8 cellular contexts compared by ENCODE assay signal in the genomic region with DNA sequence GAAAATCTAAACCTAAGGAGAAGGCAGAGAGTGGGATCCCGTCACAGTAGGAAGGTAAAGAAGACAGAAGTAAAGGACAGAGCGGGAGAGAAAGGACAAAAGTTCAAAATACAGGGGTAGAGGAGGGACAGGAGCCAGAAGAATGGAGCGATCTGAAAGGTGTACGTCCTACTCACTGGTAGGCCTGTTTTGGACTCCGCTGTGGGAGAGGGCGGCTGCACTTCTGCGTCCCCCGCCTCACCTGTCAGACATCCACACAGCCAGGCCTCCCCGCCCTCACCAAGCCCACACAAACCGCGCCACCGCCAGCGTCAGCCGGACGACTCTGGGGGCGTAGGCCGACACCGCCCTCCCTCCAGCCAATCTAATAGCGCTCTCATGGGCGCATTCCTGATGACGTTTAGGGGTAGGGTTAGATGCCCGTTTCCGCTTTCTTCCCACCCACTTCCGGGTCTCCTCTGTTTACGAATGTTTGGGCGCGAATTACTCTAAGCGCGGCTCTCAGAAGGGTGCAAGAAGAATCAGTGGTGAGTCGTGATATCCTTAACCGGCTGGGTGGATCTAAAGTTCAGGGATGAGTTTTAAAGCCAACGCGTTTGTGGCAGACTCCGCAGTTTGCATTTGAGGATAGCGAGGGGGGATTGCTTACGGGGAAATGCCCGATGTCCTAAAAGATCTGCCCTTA. TPM values are rescaled to one million over a fixed set of nuclear protein-coding genes. Genes with fewer than 3 reads are reported as not detected.
DNase-seq lines count a peak whose midpoint lies in the region; ATAC-seq, FAIRE-seq and TF ChIP-seq lines count a peak whose summit lies in the region.

A gene with protein sequence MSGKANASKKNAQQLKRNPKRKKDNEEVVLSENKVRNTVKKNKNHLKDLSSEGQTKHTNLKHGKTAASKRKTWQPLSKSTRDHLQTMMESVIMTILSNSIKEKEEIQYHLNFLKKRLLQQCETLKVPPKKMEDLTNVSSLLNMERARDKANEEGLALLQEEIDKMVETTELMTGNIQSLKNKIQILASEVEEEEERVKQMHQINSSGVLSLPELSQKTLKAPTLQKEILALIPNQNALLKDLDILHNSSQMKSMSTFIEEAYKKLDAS (plus strand): TSS at position 444 of the 685 bp plus-strand sequence. CDS start 6,807 bp downstream, outside the sequence.
A gene (minus strand): TSS at position 327 of the 685 bp plus-strand sequence. CDS start 3,787 bp downstream, outside the sequence.

- H3K27ac ChIP-seq in adrenal gland, result peak within 1 kb of the TSS in 4 of 5 donors; percentile 51 to 88 (median 73)
- H3K27ac ChIP-seq in heart right ventricle, result peak within 1 kb of the TSS in 9 of 10 donors; percentile 70 to 92 (median 88)
- H3K27ac ChIP-seq in upper lobe of left lung, result peak within 1 kb of the TSS; percentile 85 to 90 (median 90)

- ATAC-seq in HG02852 (IDR thresholded peaks at IDR 0.05; ENCODE audit: unreplicated experiment), result peak; percentile 98
- peak; percentile 100 for ATAC-seq in heart right ventricle
- peak; percentile 100 for ATAC-seq in upper lobe of left lung (ENCODE audit: low FRiP score in 2 of 2)

- intact Hi-C loops in adrenal gland (cut with DNase I) (no loop called here), heart right ventricle (cut with DNase I) (no loop called here), posterior cingulate gyrus (cut with DNase I) (no loop called here)

- H3K36me3 ChIP-seq in adrenal gland (replicated peaks in 1 of 2), result no peaks in the 10 kb centered on the region
- peaks cover 0 to 17% (median 0%) of the 10 kb centered on the region in 9 donors for H3K36me3 ChIP-seq in heart right ventricle
- peaks cover 0 to 11% (median 0%) of the 10 kb centered on the region in 4 donors for H3K36me3 ChIP-seq in upper lobe of left lung

- H3K9me3 ChIP-seq in adrenal gland (replicated peaks in 1 of 3), result no peaks in the 10 kb centered on the region
- H3K9me3 ChIP-seq in heart right ventricle, result no peaks in the 10 kb centered on the region
- no peaks in the 10 kb centered on the region for H3K9me3 ChIP-seq in upper lobe of left lung

- H3K27me3 ChIP-seq in adrenal gland, result no peaks in the 10 kb centered on the region
- no peaks in the 10 kb centered on the region for H3K27me3 ChIP-seq in heart right ventricle
- H3K27me3 ChIP-seq in upper lobe of left lung, result no peaks in the 10 kb centered on the region

- TF ChIP-seq POLR2A in GM12892 (IDR thresholded peaks at IDR 0.05; ENCODE audit: low read depth, low read length) (peak; percentile 70), adrenal gland (IDR thresholded peaks at IDR 0.05) (peak; percentile 61 to 73), upper lobe of left lung (IDR thresholded peaks at IDR 0.05) (peak in 3 of 4 donors; percentile 81 to 83 (median 83))

- TF ChIP-seq CTCF in adrenal gland (IDR thresholded peaks at IDR 0.05) (no peak), heart right ventricle (IDR thresholded peaks at IDR 0.05) (no peak), upper lobe of left lung (IDR thresholded peaks at IDR 0.05) (no peak)

- whole genome bisulfite sequencing in adrenal gland, 4 donors, result 0 to 1% (median 0%) methylated on average over 18 to 37 of the region's 37 CpGs
- 0% methylated on average over 35 to 37 of the region's 37 CpGs for WGBS in heart right ventricle, 2 donors
- 0 to 1% methylated on average over 28 to 34 of the region's 37 CpGs for WGBS in upper lobe of left lung, 2 donors

- peak in 2 of 4 donors; percentile 20 to 94 for TF ChIP-seq EP300 in upper lobe of left lung (IDR thresholded peaks at IDR 0.05)

- H3K4me3 ChIP-seq in adrenal gland (peak within 1 kb of the TSS; percentile 26 to 79 (median 64)), heart right ventricle (peak within 1 kb of the TSS; percentile 47 to 95 (median 76)), upper lobe of left lung (peak within 1 kb of the TSS; percentile 45 to 82 (median 75))

- DNase-seq in GM12892 (ENCODE audit: insufficient read length) (peak; percentile 59), NCI-H146 (lab: John Stamatoyannopoulos, UW) (peak; percentile 95), T-helper 1 cell (peak; percentile 76 to 95 (median 84)), adrenal gland (peak; percentile 92 to 97 (median 95)), heart right ventricle (peak; percentile 88 to 96), posterior cingulate gyrus (peak; percentile 88 to 99 (median 96)), upper lobe of left lung (peak; percentile 95 to 96)

- H3K4me1 ChIP-seq in adrenal gland (replicated peaks in 1 of 2), result peaks cover 16 to 30% of the 10 kb centered on the region in 2 donors
- peaks cover 3 to 35% (median 29%) of the 10 kb centered on the region in 9 donors for H3K4me1 ChIP-seq in heart right ventricle
- peaks cover 21 to 37% (median 29%) of the 10 kb centered on the region in 4 donors for H3K4me1 ChIP-seq in upper lobe of left lung

- FAIRE-seq in GM12892 (lab: Jason Lieb, UNC), result peak; percentile 98

RNA-seq across cellular contexts. Expression of the first gene that starts in this region (rescaled TPM):
- polyA plus RNA-seq in GM12892 (2012; ENCODE audit: missing spikeins), result 22.0 TPM
- 1 to 10 TPM; 1.7 to 4.4 (median 3.9) TPM for total RNA-seq in adrenal gland
- 1 to 10 TPM; 2.8 to 5.9 (median 3.1) TPM for polyA plus RNA-seq in adrenal gland
- total RNA-seq in heart right ventricle, result 1 to 10 TPM; 3.4 to 6.9 (median 4.8) TPM
- 1 to 10 TPM; 3.3 to 6.5 TPM for polyA plus RNA-seq in heart right ventricle
- 1 to 10 TPM in 4 of 6 donors, under 1 TPM in 1, not detected in 1; 0.22 to 4.1 (median 3.6) TPM for total RNA-seq in upper lobe of left lung

RNA-seq across cellular contexts. Expression of the second gene that starts in this region (rescaled TPM):
- polyA plus RNA-seq in GM12892 (2012; ENCODE audit: missing spikeins), result 14.5 TPM
- total RNA-seq in adrenal gland (10 to 100 TPM; 12.0 to 51.9 (median 26.0) TPM), heart right ventricle (10 to 100 TPM; 31.6 to 45.8 (median 40.4) TPM), upper lobe of left lung (10 to 100 TPM in 4 of 6 donors, 1 to 10 TPM in 2; 8.0 to 26.6 (median 17.2) TPM)
- polyA plus RNA-seq in adrenal gland (10 to 100 TPM in 2 of 3 donors, 1 to 10 TPM in 1; 7.6 to 56.8 (median 12.4) TPM), heart right ventricle (10 to 100 TPM in 1 of 2 donors, 1 to 10 TPM in 1; 9.4 to 22.4 TPM)

Comparison
In these comparisons a context has a peak if more than half of its experiments do, and no peak if none do; other contexts are left out.
1. Peak in every context shown above with its lines: DNase-seq, ATAC-seq, H3K4me3 ChIP-seq and H3K27ac ChIP-seq.